8 cellular contexts compared by ENCODE assay signal in genomic region chr6:35213824-35214756, GRCh38. TPM values are rescaled to one million over a fixed set of nuclear protein-coding genes. Genes with fewer than 3 reads are reported as not detected.
A peak's percentile ranks its signal among the peaks of the same experiment; 100 is the strongest.
DNase-seq lines count a peak whose midpoint lies in the region; TF ChIP-seq lines count a peak whose summit lies in the region.

Gene SCUBE3, plus strand, starts transcription at chr6:35213956. Its CDS starts 463 bp downstream, at chr6:35214419.

- H3K9me3 ChIP-seq in ascending aorta (no peaks in the 10 kb centered on the region), iPS DF 6.9 (ENCODE audit: control insufficient read depth, insufficient read depth, low read length) (no peaks in the 10 kb centered on the region)

- no peak for TF ChIP-seq CTCF in ascending aorta (IDR thresholded peaks at IDR 0.05)

- DNase-seq in NCI-H2081 (lab: John Stamatoyannopoulos, UW): peak; percentile 17 to 22
- DNase-seq in NCI-H2081 treated with DMSO at 0.1 percent for 48 hours (lab: John Stamatoyannopoulos, UW): no peak
- peak; percentile 18 for DNase-seq in NCI-H1694 (lab: John Stamatoyannopoulos, UW)
- DNase-seq in ascending aorta (ENCODE audit: low spot score in 2 of 2): no peak
- peak; percentile 35 for DNase-seq in iPS DF 6.9 (ENCODE audit: low read depth, low spot score)
- DNase-seq in skeletal muscle cell (ENCODE audit: low read depth): peak; percentile 11
- no peak for DNase-seq in mesenteric fat pad (ENCODE audit: low spot score)
- DNase-seq in NCI-H128 (lab: John Stamatoyannopoulos, UW; ENCODE audit: unreplicated experiment): no peak

- no CpG with 5 or more reads among the region's 89 CpGs for WGBS in iPS DF 6.9 (ENCODE audit: insufficient coverage, insufficient read length)

- peak within 1 kb of the TSS; percentile 77 to 94 for H3K4me3 ChIP-seq in ascending aorta
- peak within 1 kb of the TSS; percentile 47; the same call in 1 of the 2 replicates for H3K4me3 ChIP-seq in iPS DF 6.9 (ENCODE audit: low read length)
- peak within 1 kb of the TSS; percentile 69 for H3K4me3 ChIP-seq in skeletal muscle cell (ENCODE audit: low read depth, low read length)

- H3K27ac ChIP-seq in ascending aorta (peak within 1 kb of the TSS; percentile 83 to 89), iPS DF 6.9 (ENCODE audit: low read length) (no peak within 1 kb of the TSS)

- H3K4me1 ChIP-seq in ascending aorta: peaks cover 23 to 28% of the 10 kb centered on the region in 2 donors
- H3K4me1 ChIP-seq in iPS DF 6.9 (ENCODE audit: control insufficient read depth, insufficient read depth, low read length): peaks cover 12% of the 10 kb centered on the region

- H3K36me3 ChIP-seq in ascending aorta: no peaks in the 10 kb centered on the region
- no peaks in the 10 kb centered on the region for H3K36me3 ChIP-seq in iPS DF 6.9 (ENCODE audit: control insufficient read depth, insufficient read depth, low read length)

- intact Hi-C loops in ascending aorta (cut with DNase I): no loop called here

- H3K27me3 ChIP-seq in ascending aorta (no peaks in the 10 kb centered on the region), iPS DF 6.9 (ENCODE audit: control insufficient read depth, insufficient read depth, low read length) (peaks cover 53% of the 10 kb centered on the region)

RNA-seq across cellular contexts. Expression of gene SCUBE3, which starts in this region (rescaled TPM):
- total RNA-seq in ascending aorta (29.5 TPM), mesenteric fat pad (0.22 TPM)

Comparison
In these comparisons a context has a peak if more than half of its experiments do, and no peak if none do; other contexts are left out.
1. RNA of gene SCUBE3 (total RNA-seq): 29.5 TPM in ascending aorta (single experiment); 0.22 TPM in mesenteric fat pad (single experiment); every median in the first group is over 10 times any median in the second.
2. DNase-seq: peak in NCI-H2081 (2 of 2), NCI-H1694 (single experiment), iPS DF 6.9 (single experiment) and skeletal muscle cell (single experiment); none in NCI-H2081 treated with DMSO at 0.1 percent for 48 hours (single experiment), ascending aorta (0 of 2), mesenteric fat pad (single experiment) and NCI-H128 (single experiment).
3. Peak in every context shown above with its lines, with median percentiles within 50 percentile points of each other: H3K4me3 ChIP-seq.